ENCODE assay signal across 15 cellular contexts in genomic region chr5:15010936-15011335, GRCh38.
"Had no signal": no experiment of that assay in that cellular context is flagged by ENCODE, and none has a peak within 500 bp of the region (broad histone marks: within the 10 kb centered on the region; RNA-seq: fewer than 3 reads in every experiment).

No MANE protein-coding gene starts in this region.

- H3K4me1 Mint-ChIP-seq: activated CD4-positive, alpha-beta memory T cell treated with anti-CD3 and anti-CD28 coated beads, Interleukin-2, amount 10 ng/mL, durations not matched to agents 7 days and 5 days; activated naive CD4-positive, alpha-beta T cell treated with anti-CD3 and anti-CD28 coated beads, Interleukin-2, amount 10 ng/mL, durations not matched to agents 7 days and 5 days had no signal

- H3K27ac ChIP-seq: right atrium auricular region, suprapubic skin, WERI-Rb-1 had no signal

- H3K27me3 Mint-ChIP-seq: activated T-cell treated with anti-CD3 and anti-CD28 coated beads, Interleukin-2, amount 50 U/mL, for 24 hours had no signal

- H3K4me3 Mint-ChIP-seq: activated CD4-positive, alpha-beta memory T cell treated with anti-CD3 and anti-CD28 coated beads, Interleukin-2, amount 10 ng/mL, durations not matched to agents 7 days and 5 days; activated naive CD4-positive, alpha-beta T cell treated with anti-CD3 and anti-CD28 coated beads, Interleukin-2, amount 10 ng/mL, durations not matched to agents 7 days and 5 days; activated T-cell treated with anti-CD3 and anti-CD28 coated beads, Interleukin-2, amount 50 U/mL, for 24 hours; natural killer cell treated with Interleukin-12 subunit alpha and Interleukin-12 subunit beta and Interleukin-15 and Interleukin-18, amount 100 ng/mL, for 72 hours had no signal

- H3K27me3 ChIP-seq: right atrium auricular region, suprapubic skin had no signal

- H3K4me3 ChIP-seq: right atrium auricular region, suprapubic skin had no signal

- H3K27ac Mint-ChIP-seq: activated CD4-positive, alpha-beta memory T cell treated with anti-CD3 and anti-CD28 coated beads, Interleukin-2, amount 10 ng/mL, durations not matched to agents 7 days and 5 days; activated naive CD4-positive, alpha-beta T cell treated with anti-CD3 and anti-CD28 coated beads, Interleukin-2, amount 10 ng/mL, durations not matched to agents 7 days and 5 days; activated T-cell treated with anti-CD3 and anti-CD28 coated beads, Interleukin-2, amount 50 U/mL, for 24 hours; natural killer cell treated with Interleukin-12 subunit alpha and Interleukin-12 subunit beta and Interleukin-15 and Interleukin-18, amount 100 ng/mL, for 72 hours; progenitor cell of endocrine pancreas had no signal

- H3K36me3 Mint-ChIP-seq: activated naive CD4-positive, alpha-beta T cell treated with anti-CD3 and anti-CD28 coated beads, Interleukin-2, amount 10 ng/mL, durations not matched to agents 7 days and 5 days; natural killer cell treated with Interleukin-12 subunit alpha and Interleukin-12 subunit beta and Interleukin-15 and Interleukin-18, amount 100 ng/mL, for 72 hours had no signal

- H3K36me3 ChIP-seq: right atrium auricular region, suprapubic skin, WERI-Rb-1 had no signal

- DNase-seq: activated CD4-positive, alpha-beta memory T cell treated with anti-CD3 and anti-CD28 coated beads, Interleukin-2, amount 10 ng/mL, durations not matched to agents 7 days and 5 days; activated CD4-positive, alpha-beta T cell treated with anti-CD3 and anti-CD28 coated beads for 4 hours; activated naive CD4-positive, alpha-beta T cell treated with anti-CD3 and anti-CD28 coated beads, Interleukin-2, amount 10 ng/mL, durations not matched to agents 7 days and 5 days; activated T-cell treated with anti-CD3 and anti-CD28 coated beads, Interleukin-2, amount 50 U/mL, for 24 hours; erythroblast; kidney glomerular epithelial cell; small intestine; stimulated activated CD4-positive, alpha-beta T cell treated with anti-CD3 and anti-CD28 coated beads, Interleukin-4, amount 100 ng/mL, for 24 hours; stimulated activated naive CD4-positive, alpha-beta T cell; T-helper 1 cell; WERI-Rb-1 had no signal

- H3K9me3 ChIP-seq: right atrium auricular region, suprapubic skin had no signal

- H3K9me3 Mint-ChIP-seq: activated CD4-positive, alpha-beta memory T cell treated with anti-CD3 and anti-CD28 coated beads, Interleukin-2, amount 10 ng/mL, durations not matched to agents 7 days and 5 days; activated naive CD4-positive, alpha-beta T cell treated with anti-CD3 and anti-CD28 coated beads, Interleukin-2, amount 10 ng/mL, durations not matched to agents 7 days and 5 days; activated T-cell treated with anti-CD3 and anti-CD28 coated beads, Interleukin-2, amount 50 U/mL, for 24 hours; natural killer cell treated with Interleukin-12 subunit alpha and Interleukin-12 subunit beta and Interleukin-15 and Interleukin-18, amount 100 ng/mL, for 72 hours had no signal
